ENCODE assay signal across 14 cellular contexts in the genomic region with DNA sequence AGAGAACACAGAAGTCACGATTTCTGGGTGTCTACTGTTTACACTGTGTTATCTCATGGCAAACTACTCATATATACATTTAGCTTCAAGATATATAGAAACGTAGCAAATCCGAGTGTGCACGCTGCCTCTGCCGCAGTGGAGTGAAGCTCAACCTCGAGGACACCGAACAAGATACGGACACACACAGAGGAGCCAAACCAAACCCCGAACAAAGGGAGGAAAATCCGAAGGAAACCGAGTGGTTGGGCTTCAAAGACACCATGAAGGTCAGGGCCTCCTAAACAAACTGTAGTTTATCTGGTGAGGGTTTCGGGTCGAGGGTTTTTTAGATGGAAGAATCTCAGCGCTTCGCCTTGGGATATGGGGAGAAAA. TPM values are rescaled to one million over a fixed set of nuclear protein-coding genes. Genes with fewer than 3 reads are reported as not detected.
DNase-seq lines count a peak whose midpoint lies in the region; ATAC-seq and TF ChIP-seq lines count a peak whose summit lies in the region.
"Had no signal": no experiment of that assay in that cellular context is flagged by ENCODE, and none has a peak within 500 bp of the region (broad histone marks: within the 10 kb centered on the region; RNA-seq: fewer than 3 reads in every experiment).

No MANE protein-coding gene starts in this region.

- no peak overlapping the region for H3K23ac ChIP-seq in IMR-90 (ENCODE audit: low read depth, low read length)

- peaks cover 3% of the 10 kb centered on the region for H3K4me1 ChIP-seq in CD8-positive, alpha-beta T cell (ENCODE audit: insufficient read depth, low read length)
- H3K4me1 ChIP-seq in IMR-90 (ENCODE audit: control insufficient read depth, insufficient read depth, low read length), result peaks cover 13% of the 10 kb centered on the region
- peaks cover 9% of the 10 kb centered on the region for H3K4me1 ChIP-seq in fibroblast of lung (ENCODE audit: control insufficient read depth, extremely low read depth, insufficient read depth, low read length)
- H3K4me1 ChIP-seq in psoas muscle, result peaks cover 4% of the 10 kb centered on the region
- no peaks in the 10 kb centered on the region for H3K4me1 ChIP-seq in MM.1S (ENCODE audit: low read length)

- no peak overlapping the region for H3K4me3 ChIP-seq in CD8-positive, alpha-beta T cell (ENCODE audit: low read depth, low read length)
- H3K4me3 ChIP-seq in IMR-90 (ENCODE audit: insufficient read depth, low read depth, low read length), result no peak overlapping the region
- H3K4me3 ChIP-seq in fibroblast of lung (replicated peaks in 1 of 4; ENCODE audit: control extremely low read depth in 1 of 4, insufficient read depth in 1 of 4, low read depth in 3 of 4, low read length in 4 of 4), result no peak overlapping the region
- no peak overlapping the region for H3K4me3 ChIP-seq in psoas muscle
- H3K4me3 ChIP-seq in MM.1S (ENCODE audit: low read length), result no peak overlapping the region

- H2BK15ac ChIP-seq in IMR-90 (ENCODE audit: low read depth, low read length), result no peak overlapping the region

- no peak overlapping the region for H3K4me3 Mint-ChIP-seq in CD8-positive, alpha-beta T cell
- H3K4me3 Mint-ChIP-seq: H9 had no signal

- peaks cover 3% of the 10 kb centered on the region; the same call in 1 of the 2 replicates for H3K9me1 ChIP-seq in IMR-90 (ENCODE audit: insufficient read depth, low read length)

- CTCF ChIA-PET in CD8-positive, alpha-beta T cell (lab: Charles Lee), result interaction anchor here (0.6 to 7.3 kb wide), 7 partner anchors 10 to 376 kb away, joined by 3 to 192 read pairs (median 3); no protein-coding TSS in a partner anchor
- CTCF ChIA-PET in IMR-90 (lab: Yijun Ruan, JAX), result interaction anchor here (0.6 kb wide), 1 partner anchor 444 kb away, joined by 3 read pairs; no protein-coding TSS in a partner anchor

- peak overlapping the region; percentile 4; the same call in 1 of the 2 replicates for H3K18ac ChIP-seq in IMR-90 (ENCODE audit: low read depth, low read length)

- no peak for TF ChIP-seq RAD21 in IMR-90 (IDR thresholded peaks at IDR 0.05; ENCODE audit: low read length)

- in situ Hi-C loops in IMR-90 (cut with MboI; ENCODE audit: low sequenced_read_pairs), result loop anchor here (5.0 kb wide), 1 partner anchor 375 kb away; no protein-coding TSS in a partner anchor

- H3K9me3 ChIP-seq in CD8-positive, alpha-beta T cell (ENCODE audit: low read length), result no peaks in the 10 kb centered on the region
- H3K9me3 ChIP-seq in IMR-90 (ENCODE audit: control insufficient read depth, insufficient read depth, low read length) (no peaks in the 10 kb centered on the region), fibroblast of lung (ENCODE audit: control insufficient read depth, insufficient read depth, low read depth, low read length) (no peaks in the 10 kb centered on the region), psoas muscle (no peaks in the 10 kb centered on the region), MM.1S (replicated peaks; ENCODE audit: insufficient read depth, low read length) (no peaks in the 10 kb centered on the region)

- TF ChIP-seq POLR2A in IMR-90 (IDR thresholded peaks at IDR 0.05; ENCODE audit: low read depth, low read length), result no peak

- no peak overlapping the region for H2BK20ac ChIP-seq in IMR-90 (ENCODE audit: low read depth, low read length)

- no peak overlapping the region for H3K14ac ChIP-seq in IMR-90 (replicated peaks; ENCODE audit: low read depth, low read length)

- H3K79me2 ChIP-seq in fibroblast of lung (ENCODE audit: control insufficient read depth, insufficient read depth, low read length) (no peaks in the 10 kb centered on the region), MM.1S (ENCODE audit: low read length) (no peaks in the 10 kb centered on the region)

- H3K27me3 Mint-ChIP-seq in CD8-positive, alpha-beta T cell (ENCODE audit: low read depth), result peaks cover 2% of the 10 kb centered on the region

- no peak for DNase-seq in CD8-positive, alpha-beta T cell
- DNase-seq in IMR-90 (no peak), fibroblast of lung (ENCODE audit: low read depth in 2 of 2) (no peak), psoas muscle (no peak), iPS-NIHi7 (ENCODE audit: extremely low spot score) (no peak), MM.1S (no peak), A172 (ENCODE audit: low spot score) (no peak)
- DNase-seq: activated effector memory CD4-positive, alpha-beta T cell treated with anti-CD3 and anti-CD28 coated beads, Interleukin-2, amount 50 U/mL, for 16 hours; NCI-H2029 treated with DMSO at 0.1 percent for 48 hours; NCI-H748 treated with DMSO at 0.1 percent for 48 hours; stimulated activated CD4-positive, alpha-beta T cell treated with anti-CD3 and anti-CD28 coated beads, Interleukin-2, amount 100 ng/mL, for 48 hours had no signal

- H2AK9ac ChIP-seq in IMR-90 (replicated peaks; ENCODE audit: low read depth, low read length, poor library complexity), result peak overlapping the region; percentile 5

- dilution Hi-C loops in IMR-90 (cut with HindIII; ENCODE audit: low sequenced_read_pairs, unreplicated experiment), result no loop called here

- H3K4me2 ChIP-seq in IMR-90 (ENCODE audit: low read depth, low read length), result no peak overlapping the region
- no peak overlapping the region for H3K4me2 ChIP-seq in fibroblast of lung (ENCODE audit: extremely low read depth, insufficient read depth, low read length)
- no peak overlapping the region for H3K4me2 ChIP-seq in MM.1S (ENCODE audit: low read depth, low read length)

- peaks cover 4% of the 10 kb centered on the region for H3K4me1 Mint-ChIP-seq in CD8-positive, alpha-beta T cell (ENCODE audit: low read depth)

- H3K27ac ChIP-seq in CD8-positive, alpha-beta T cell (ENCODE audit: low read depth, low read length), result no peak overlapping the region
- H3K27ac ChIP-seq in IMR-90 (ENCODE audit: insufficient read depth, low read length) (no peak overlapping the region), fibroblast of lung (ENCODE audit: insufficient read depth, low read length) (peak overlapping the region; percentile 34), psoas muscle (peak overlapping the region; percentile 60), MM.1S (ENCODE audit: low read length) (no peak overlapping the region)
- H3K27ac ChIP-seq: C4-2B had no signal

- H3K4ac ChIP-seq in IMR-90 (ENCODE audit: low read depth, low read length), result 0 out of 2 replicates have a peak overlapping the region, but pooled peaks have one; percentile 8

- POLR2A ChIA-PET in CD8-positive, alpha-beta T cell (lab: Charles Lee), result no interaction called here
- POLR2A ChIA-PET in IMR-90 (lab: Charles Lee; ENCODE audit: unreplicated experiment), result no interaction called here

- H4K8ac ChIP-seq in IMR-90 (ENCODE audit: low read depth in 2 of 2, low read length in 2 of 2), result 0 out of 4 replicates have a peak overlapping the region, but pooled peaks of 1 of the 2 experiments have one; percentile 10

- peak overlapping the region; percentile 18 for H3K27ac Mint-ChIP-seq in CD8-positive, alpha-beta T cell

- H3K9me2 ChIP-seq in MM.1S (replicated peaks; ENCODE audit: insufficient read depth, low read length), result no peaks in the 10 kb centered on the region

- no peak overlapping the region; the same call in 1 of the 2 replicates for H4K5ac ChIP-seq in IMR-90 (ENCODE audit: low read depth, low read length)

- BruUV-seq in IMR-90 (replicated peaks; lab: Mats Ljungman, UMichigan), result TSS peak; percentile 66

- H3K56ac ChIP-seq in IMR-90 (ENCODE audit: extremely low read depth, insufficient read depth, low read length), result no peak overlapping the region

- H3K27me3 ChIP-seq in CD8-positive, alpha-beta T cell (ENCODE audit: insufficient read depth, low read length), result no peaks in the 10 kb centered on the region
- no peaks in the 10 kb centered on the region for H3K27me3 ChIP-seq in IMR-90 (ENCODE audit: control insufficient read depth, insufficient read depth, low read length)
- H3K27me3 ChIP-seq in fibroblast of lung (ENCODE audit: control insufficient read depth, insufficient read depth, low read length), result no peaks in the 10 kb centered on the region
- no peaks in the 10 kb centered on the region for H3K27me3 ChIP-seq in psoas muscle (ENCODE audit: insufficient read depth in 3 of 3, low read length in 2 of 3)
- peaks cover 10% of the 10 kb centered on the region; the same call in 1 of the 2 replicates for H3K27me3 ChIP-seq in MM.1S (replicated peaks; ENCODE audit: insufficient read depth, low read length)

- H2AFZ ChIP-seq in IMR-90 (replicated peaks; ENCODE audit: low read length, poor library complexity), result no peak overlapping the region
- H2AFZ ChIP-seq in fibroblast of lung (ENCODE audit: low read length), result no peak overlapping the region
- H2AFZ ChIP-seq in MM.1S (ENCODE audit: low read length), result no peak overlapping the region

- TF ChIP-seq CTCF in CD8-positive, alpha-beta T cell (IDR thresholded peaks at IDR 0.05), result no peak
- TF ChIP-seq CTCF in IMR-90 (conservative IDR thresholded peaks at IDR 0.05; ENCODE audit: low read depth, low read length) (no peak), fibroblast of lung (conservative IDR thresholded peaks at IDR 0.05 in 1 of 2, IDR thresholded peaks at IDR 0.05 in 1 of 2; ENCODE audit: low read depth in 1 of 2, low read length in 2 of 2) (no peak), psoas muscle (IDR thresholded peaks at IDR 0.05) (no peak), MM.1S (IDR thresholded peaks at IDR 0.05; ENCODE audit: low read length) (no peak)

- H3F3A ChIP-seq in MM.1S (ENCODE audit: insufficient read depth, low read length), result no peaks in the 10 kb centered on the region

- no peaks in the 10 kb centered on the region for H3K9me3 Mint-ChIP-seq in CD8-positive, alpha-beta T cell
- H3K9me3 Mint-ChIP-seq: H9 had no signal

- H3K9ac ChIP-seq in IMR-90 (ENCODE audit: low read depth, low read length) (no peak overlapping the region), fibroblast of lung (ENCODE audit: insufficient read depth, low read length) (no peak overlapping the region), MM.1S (ENCODE audit: low read length) (no peak overlapping the region)

- peaks cover 14% of the 10 kb centered on the region for H3K36me3 ChIP-seq in CD8-positive, alpha-beta T cell (ENCODE audit: insufficient read depth, low read length)
- peaks cover 47% of the 10 kb centered on the region for H3K36me3 ChIP-seq in IMR-90 (ENCODE audit: control insufficient read depth, insufficient read depth, low read length)
- peaks cover 18% of the 10 kb centered on the region for H3K36me3 ChIP-seq in fibroblast of lung (ENCODE audit: control insufficient read depth, insufficient read depth, low read length)
- peaks cover 0 to 50% of the 10 kb centered on the region in 2 donors for H3K36me3 ChIP-seq in psoas muscle (ENCODE audit: insufficient read depth in 1 of 2, low read depth in 1 of 2)
- H3K36me3 ChIP-seq in MM.1S (replicated peaks; ENCODE audit: insufficient read depth, low read length), result no peaks in the 10 kb centered on the region

- no peak overlapping the region for H2BK120ac ChIP-seq in IMR-90 (ENCODE audit: low read depth, low read length)

- H4K91ac ChIP-seq in IMR-90 (ENCODE audit: insufficient read depth, low read depth, low read length), result no peak overlapping the region

- no peak overlapping the region for H2AK5ac ChIP-seq in IMR-90 (ENCODE audit: low read depth, low read length)

- ATAC-seq in CD8-positive, alpha-beta T cell, result no peak
- ATAC-seq in IMR-90 (ENCODE audit: low read depth) (no peak), psoas muscle (no peak), GM19328 (IDR thresholded peaks at IDR 0.05; ENCODE audit: unreplicated experiment) (no peak)

- intact Hi-C loops in CD8-positive, alpha-beta T cell (cut with DNase I, micrococcal nuclease), result no loop called here
- intact Hi-C loops in IMR-90 (cut with micrococcal nuclease) (no loop called here), psoas muscle (cut with DNase I) (no loop called here)

- H3K79me1 ChIP-seq in IMR-90 (ENCODE audit: low read depth in 1 of 2, low read length in 2 of 2), result peaks cover 16 to 40% of the 10 kb centered on the region in 2 experiments

- WGBS in IMR-90 (ENCODE audit: extremely low coverage in 2 of 2, insufficient read length in 1 of 2), 2 experiments, result 51% methylated on average over 11 of the region's 15 CpGs; no CpG with 5 or more reads in 1 of the 2 experiments
- 67 to 75% (median 70%) methylated on average over 15 of the region's 15 CpGs for whole genome bisulfite sequencing in psoas muscle, 3 donors

- H2BK5ac ChIP-seq in IMR-90 (ENCODE audit: low read depth, low read length, poor library complexity, severe bottlenecking), result no peak overlapping the region

- H4K20me1 ChIP-seq in IMR-90 (ENCODE audit: insufficient read depth, low read length), result peaks cover 22% of the 10 kb centered on the region; the same call in 1 of the 2 replicates
- no peaks in the 10 kb centered on the region for H4K20me1 ChIP-seq in fibroblast of lung (ENCODE audit: control insufficient read depth, extremely low read depth, insufficient read depth, low read length)
- H4K20me1 ChIP-seq in MM.1S (ENCODE audit: insufficient read depth, low read length), result no peaks in the 10 kb centered on the region

- H3K36me3 Mint-ChIP-seq in CD8-positive, alpha-beta T cell, result peaks cover 44% of the 10 kb centered on the region

RNA-seq across cellular contexts. Expression of a gene that starts 34.5 kb away (rescaled TPM):
- total RNA-seq in CD8-positive, alpha-beta T cell, result under 1 TPM; 0.60 to 0.75 TPM
- 0.72 and 0.83 TPM in 2 replicates for total RNA-seq in IMR-90 (2012; rRNA removed)
- 3.1 and 3.9 TPM in 2 replicates for polyA plus RNA-seq in IMR-90 (2012; rRNA removed)
- 3.4 and 7.6 TPM in 2 replicates for polyA plus RNA-seq in IMR-90 (2012; cell fraction: cytosol; rRNA removed)
- 2.9 and 7.4 TPM in 2 replicates for polyA plus RNA-seq in IMR-90 (2012; cell fraction: nucleus; rRNA removed; ENCODE audit: low replicate concordance)
- total RNA-seq in fibroblast of lung, result 2.3 and 2.6 TPM in 2 replicates
- 1.4 and 2.1 TPM in 2 replicates for polyA plus RNA-seq in fibroblast of lung
- polyA plus RNA-seq in fibroblast of lung (2012), result 3.8 and 4.0 TPM in 2 replicates
- 6.1 and 8.6 TPM in 2 replicates for polyA minus RNA-seq in fibroblast of lung (ENCODE audit: low replicate concordance)
- 1 to 10 TPM in 1 of 4 donors, under 1 TPM in 3; 0.44 to 1.4 (median 0.89) TPM for total RNA-seq in psoas muscle
- 1 to 10 TPM in 1 of 3 donors, under 1 TPM in 2; 0.60 to 1.1 (median 0.96) TPM for polyA plus RNA-seq in psoas muscle
- total RNA-seq in A172 (2014; rRNA removed; shearing (Covaris generic)), result 0.74 and 4.3 TPM in 2 replicates

Comparison
In these comparisons a context has a peak if more than half of its experiments do, and no peak if none do; other contexts are left out.
1. H3K27ac ChIP-seq: peak in fibroblast of lung (single experiment) and psoas muscle (single experiment); none in CD8-positive, alpha-beta T cell (single experiment), IMR-90 (single experiment) and MM.1S (single experiment).